In genomic region chr11:44525473-44526252, GRCh38 we compare ENCODE assay signal across 1 cellular context.
TF ChIP-seq lines count a peak whose summit lies in the region.

No MANE protein-coding gene starts in this region.

TF ChIP-seq in GM23338, 12 proteins besides CTCF, POLR2A, EP300 and RAD21 (continued from another document):
- TF ChIP-seq, protein P1, sequence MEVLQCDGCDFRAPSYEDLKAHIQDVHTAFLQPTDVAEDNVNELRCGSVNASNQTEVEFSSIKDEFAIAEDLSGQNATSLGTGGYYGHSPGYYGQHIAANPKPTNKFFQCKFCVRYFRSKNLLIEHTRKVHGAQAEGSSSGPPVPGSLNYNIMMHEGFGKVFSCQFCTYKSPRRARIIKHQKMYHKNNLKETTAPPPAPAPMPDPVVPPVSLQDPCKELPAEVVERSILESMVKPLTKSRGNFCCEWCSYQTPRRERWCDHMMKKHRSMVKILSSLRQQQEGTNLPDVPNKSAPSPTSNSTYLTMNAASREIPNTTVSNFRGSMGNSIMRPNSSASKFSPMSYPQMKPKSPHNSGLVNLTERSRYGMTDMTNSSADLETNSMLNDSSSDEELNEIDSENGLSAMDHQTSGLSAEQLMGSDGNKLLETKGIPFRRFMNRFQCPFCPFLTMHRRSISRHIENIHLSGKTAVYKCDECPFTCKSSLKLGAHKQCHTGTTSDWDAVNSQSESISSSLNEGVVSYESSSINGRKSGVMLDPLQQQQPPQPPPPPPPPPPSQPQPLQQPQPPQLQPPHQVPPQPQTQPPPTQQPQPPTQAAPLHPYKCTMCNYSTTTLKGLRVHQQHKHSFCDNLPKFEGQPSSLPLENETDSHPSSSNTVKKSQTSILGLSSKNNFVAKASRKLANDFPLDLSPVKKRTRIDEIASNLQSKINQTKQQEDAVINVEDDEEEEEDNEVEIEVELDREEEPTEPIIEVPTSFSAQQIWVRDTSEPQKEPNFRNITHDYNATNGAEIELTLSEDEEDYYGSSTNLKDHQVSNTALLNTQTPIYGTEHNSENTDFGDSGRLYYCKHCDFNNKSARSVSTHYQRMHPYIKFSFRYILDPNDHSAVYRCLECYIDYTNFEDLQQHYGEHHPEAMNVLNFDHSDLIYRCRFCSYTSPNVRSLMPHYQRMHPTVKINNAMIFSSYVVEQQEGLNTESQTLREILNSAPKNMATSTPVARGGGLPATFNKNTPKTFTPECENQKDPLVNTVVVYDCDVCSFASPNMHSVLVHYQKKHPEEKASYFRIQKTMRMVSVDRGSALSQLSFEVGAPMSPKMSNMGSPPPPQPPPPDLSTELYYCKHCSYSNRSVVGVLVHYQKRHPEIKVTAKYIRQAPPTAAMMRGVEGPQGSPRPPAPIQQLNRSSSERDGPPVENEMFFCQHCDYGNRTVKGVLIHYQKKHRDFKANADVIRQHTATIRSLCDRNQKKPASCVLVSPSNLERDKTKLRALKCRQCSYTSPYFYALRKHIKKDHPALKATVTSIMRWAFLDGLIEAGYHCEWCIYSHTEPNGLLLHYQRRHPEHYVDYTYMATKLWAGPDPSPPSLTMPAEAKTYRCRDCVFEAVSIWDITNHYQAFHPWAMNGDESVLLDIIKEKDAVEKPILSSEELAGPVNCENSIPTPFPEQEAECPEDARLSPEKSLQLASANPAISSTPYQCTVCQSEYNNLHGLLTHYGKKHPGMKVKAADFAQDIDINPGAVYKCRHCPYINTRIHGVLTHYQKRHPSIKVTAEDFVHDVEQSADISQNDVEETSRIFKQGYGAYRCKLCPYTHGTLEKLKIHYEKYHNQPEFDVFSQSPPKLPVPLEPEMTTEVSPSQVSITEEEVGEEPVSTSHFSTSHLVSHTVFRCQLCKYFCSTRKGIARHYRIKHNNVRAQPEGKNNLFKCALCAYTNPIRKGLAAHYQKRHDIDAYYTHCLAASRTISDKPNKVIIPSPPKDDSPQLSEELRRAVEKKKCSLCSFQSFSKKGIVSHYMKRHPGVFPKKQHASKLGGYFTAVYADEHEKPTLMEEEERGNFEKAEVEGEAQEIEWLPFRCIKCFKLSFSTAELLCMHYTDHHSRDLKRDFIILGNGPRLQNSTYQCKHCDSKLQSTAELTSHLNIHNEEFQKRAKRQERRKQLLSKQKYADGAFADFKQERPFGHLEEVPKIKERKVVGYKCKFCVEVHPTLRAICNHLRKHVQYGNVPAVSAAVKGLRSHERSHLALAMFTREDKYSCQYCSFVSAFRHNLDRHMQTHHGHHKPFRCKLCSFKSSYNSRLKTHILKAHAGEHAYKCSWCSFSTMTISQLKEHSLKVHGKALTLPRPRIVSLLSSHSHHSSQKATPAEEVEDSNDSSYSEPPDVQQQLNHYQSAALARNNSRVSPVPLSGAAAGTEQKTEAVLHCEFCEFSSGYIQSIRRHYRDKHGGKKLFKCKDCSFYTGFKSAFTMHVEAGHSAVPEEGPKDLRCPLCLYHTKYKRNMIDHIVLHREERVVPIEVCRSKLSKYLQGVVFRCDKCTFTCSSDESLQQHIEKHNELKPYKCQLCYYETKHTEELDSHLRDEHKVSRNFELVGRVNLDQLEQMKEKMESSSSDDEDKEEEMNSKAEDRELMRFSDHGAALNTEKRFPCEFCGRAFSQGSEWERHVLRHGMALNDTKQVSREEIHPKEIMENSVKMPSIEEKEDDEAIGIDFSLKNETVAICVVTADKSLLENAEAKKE (CRISPR knock-in tag; IDR thresholded peaks at IDR 0.05): no peak
- TF ChIP-seq, protein P2, sequence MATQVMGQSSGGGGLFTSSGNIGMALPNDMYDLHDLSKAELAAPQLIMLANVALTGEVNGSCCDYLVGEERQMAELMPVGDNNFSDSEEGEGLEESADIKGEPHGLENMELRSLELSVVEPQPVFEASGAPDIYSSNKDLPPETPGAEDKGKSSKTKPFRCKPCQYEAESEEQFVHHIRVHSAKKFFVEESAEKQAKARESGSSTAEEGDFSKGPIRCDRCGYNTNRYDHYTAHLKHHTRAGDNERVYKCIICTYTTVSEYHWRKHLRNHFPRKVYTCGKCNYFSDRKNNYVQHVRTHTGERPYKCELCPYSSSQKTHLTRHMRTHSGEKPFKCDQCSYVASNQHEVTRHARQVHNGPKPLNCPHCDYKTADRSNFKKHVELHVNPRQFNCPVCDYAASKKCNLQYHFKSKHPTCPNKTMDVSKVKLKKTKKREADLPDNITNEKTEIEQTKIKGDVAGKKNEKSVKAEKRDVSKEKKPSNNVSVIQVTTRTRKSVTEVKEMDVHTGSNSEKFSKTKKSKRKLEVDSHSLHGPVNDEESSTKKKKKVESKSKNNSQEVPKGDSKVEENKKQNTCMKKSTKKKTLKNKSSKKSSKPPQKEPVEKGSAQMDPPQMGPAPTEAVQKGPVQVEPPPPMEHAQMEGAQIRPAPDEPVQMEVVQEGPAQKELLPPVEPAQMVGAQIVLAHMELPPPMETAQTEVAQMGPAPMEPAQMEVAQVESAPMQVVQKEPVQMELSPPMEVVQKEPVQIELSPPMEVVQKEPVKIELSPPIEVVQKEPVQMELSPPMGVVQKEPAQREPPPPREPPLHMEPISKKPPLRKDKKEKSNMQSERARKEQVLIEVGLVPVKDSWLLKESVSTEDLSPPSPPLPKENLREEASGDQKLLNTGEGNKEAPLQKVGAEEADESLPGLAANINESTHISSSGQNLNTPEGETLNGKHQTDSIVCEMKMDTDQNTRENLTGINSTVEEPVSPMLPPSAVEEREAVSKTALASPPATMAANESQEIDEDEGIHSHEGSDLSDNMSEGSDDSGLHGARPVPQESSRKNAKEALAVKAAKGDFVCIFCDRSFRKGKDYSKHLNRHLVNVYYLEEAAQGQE (IDR thresholded peaks at IDR 0.05; ENCODE audit: unreplicated experiment): no peak
- TF ChIP-seq ETS1 (IDR thresholded peaks at IDR 0.05) (no peak), JUNB (IDR thresholded peaks at IDR 0.05; ENCODE audit: unreplicated experiment) (no peak), EZH2phosphoT487 (IDR thresholded peaks at IDR 0.05; ENCODE audit: unreplicated experiment) (no peak), EZH2 (IDR thresholded peaks at IDR 0.05; ENCODE audit: low read depth, unreplicated experiment) (no peak), NANOG (IDR thresholded peaks at IDR 0.05; ENCODE audit: borderline replicate concordance) (no peak), ZNF331 (CRISPR knock-in tag; IDR thresholded peaks at IDR 0.05; ENCODE audit: low read depth) (no peak), POLR2AphosphoS5 (IDR thresholded peaks at IDR 0.05; ENCODE audit: low read depth) (no peak)
